Comparison of ENCODE assay signal across 2 cellular contexts in the genomic region with DNA sequence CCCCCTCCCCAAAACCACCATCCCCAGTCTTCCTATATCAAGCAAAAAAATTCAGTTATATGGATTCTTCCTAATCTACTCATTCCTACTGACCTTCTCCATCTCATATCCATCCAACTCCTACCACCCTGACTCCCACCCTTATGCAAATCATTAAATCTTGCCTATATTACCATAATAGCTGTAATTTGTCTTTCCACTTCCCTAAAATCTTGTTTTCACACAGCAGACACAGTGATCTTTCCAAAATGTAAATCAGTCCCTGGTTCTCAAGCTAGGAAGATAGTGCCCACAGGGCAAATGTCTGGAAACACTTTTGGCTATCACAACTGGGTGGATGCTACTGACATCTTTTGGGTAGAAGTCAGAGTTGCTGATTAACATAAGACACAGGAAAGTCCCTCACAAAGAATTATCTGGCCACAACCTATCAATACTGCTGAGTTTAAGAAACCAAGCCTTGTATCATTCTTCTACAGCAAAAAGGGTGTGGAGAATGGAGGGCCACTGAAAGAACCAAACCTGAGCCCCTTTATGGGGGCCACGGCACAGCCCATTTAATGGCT.
TF ChIP-seq lines count a peak whose summit lies in the region.

No MANE protein-coding gene starts in this region.

TF ChIP-seq in HCT116, 20 proteins besides CTCF, POLR2A, EP300 and RAD21 (continued from another document):
- TF ChIP-seq ZFX (IDR thresholded peaks at IDR 0.05) (no peak), SIN3A (IDR thresholded peaks at IDR 0.05; ENCODE audit: low read depth) (no peak), EZH2 (IDR thresholded peaks at IDR 0.05) (no peak)
- TF ChIP-seq, protein P1, sequence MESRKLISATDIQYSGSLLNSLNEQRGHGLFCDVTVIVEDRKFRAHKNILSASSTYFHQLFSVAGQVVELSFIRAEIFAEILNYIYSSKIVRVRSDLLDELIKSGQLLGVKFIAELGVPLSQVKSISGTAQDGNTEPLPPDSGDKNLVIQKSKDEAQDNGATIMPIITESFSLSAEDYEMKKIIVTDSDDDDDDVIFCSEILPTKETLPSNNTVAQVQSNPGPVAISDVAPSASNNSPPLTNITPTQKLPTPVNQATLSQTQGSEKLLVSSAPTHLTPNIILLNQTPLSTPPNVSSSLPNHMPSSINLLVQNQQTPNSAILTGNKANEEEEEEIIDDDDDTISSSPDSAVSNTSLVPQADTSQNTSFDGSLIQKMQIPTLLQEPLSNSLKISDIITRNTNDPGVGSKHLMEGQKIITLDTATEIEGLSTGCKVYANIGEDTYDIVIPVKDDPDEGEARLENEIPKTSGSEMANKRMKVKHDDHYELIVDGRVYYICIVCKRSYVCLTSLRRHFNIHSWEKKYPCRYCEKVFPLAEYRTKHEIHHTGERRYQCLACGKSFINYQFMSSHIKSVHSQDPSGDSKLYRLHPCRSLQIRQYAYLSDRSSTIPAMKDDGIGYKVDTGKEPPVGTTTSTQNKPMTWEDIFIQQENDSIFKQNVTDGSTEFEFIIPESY (IDR thresholded peaks at IDR 0.05; ENCODE audit: extremely low read depth, insufficient replicate concordance, low read length), result no peak

TF ChIP-seq in liver, 16 proteins besides CTCF, POLR2A, EP300 and RAD21 (continued from another document):
- no peak for TF ChIP-seq SP1 (IDR thresholded peaks at IDR 0.05)
- no peak for TF ChIP-seq GABPA (IDR thresholded peaks at IDR 0.05 in 1 of 2, conservative IDR thresholded peaks at IDR 0.05 in 1 of 2)
- TF ChIP-seq, protein P1 (IDR thresholded peaks at IDR 0.05), result no peak
- TF ChIP-seq HNF4G (IDR thresholded peaks at IDR 0.05), result no peak
- no peak for TF ChIP-seq EGR1 (IDR thresholded peaks at IDR 0.05; ENCODE audit: low read depth in 2 of 2)
- TF ChIP-seq NR2F2 (IDR thresholded peaks at IDR 0.05), result no peak
- TF ChIP-seq, protein P2, sequence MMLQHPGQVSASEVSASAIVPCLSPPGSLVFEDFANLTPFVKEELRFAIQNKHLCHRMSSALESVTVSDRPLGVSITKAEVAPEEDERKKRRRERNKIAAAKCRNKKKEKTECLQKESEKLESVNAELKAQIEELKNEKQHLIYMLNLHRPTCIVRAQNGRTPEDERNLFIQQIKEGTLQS (IDR thresholded peaks at IDR 0.05), result no peak
- no peak for TF ChIP-seq FOXA2 (IDR thresholded peaks at IDR 0.05)
- TF ChIP-seq HNF4A (conservative IDR thresholded peaks at IDR 0.05), result no peak
- no peak for TF ChIP-seq RXRA (IDR thresholded peaks at IDR 0.05)
- TF ChIP-seq, protein P3, sequence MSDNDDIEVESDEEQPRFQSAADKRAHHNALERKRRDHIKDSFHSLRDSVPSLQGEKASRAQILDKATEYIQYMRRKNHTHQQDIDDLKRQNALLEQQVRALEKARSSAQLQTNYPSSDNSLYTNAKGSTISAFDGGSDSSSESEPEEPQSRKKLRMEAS (IDR thresholded peaks at IDR 0.05), result no peak
- TF ChIP-seq, protein P4, sequence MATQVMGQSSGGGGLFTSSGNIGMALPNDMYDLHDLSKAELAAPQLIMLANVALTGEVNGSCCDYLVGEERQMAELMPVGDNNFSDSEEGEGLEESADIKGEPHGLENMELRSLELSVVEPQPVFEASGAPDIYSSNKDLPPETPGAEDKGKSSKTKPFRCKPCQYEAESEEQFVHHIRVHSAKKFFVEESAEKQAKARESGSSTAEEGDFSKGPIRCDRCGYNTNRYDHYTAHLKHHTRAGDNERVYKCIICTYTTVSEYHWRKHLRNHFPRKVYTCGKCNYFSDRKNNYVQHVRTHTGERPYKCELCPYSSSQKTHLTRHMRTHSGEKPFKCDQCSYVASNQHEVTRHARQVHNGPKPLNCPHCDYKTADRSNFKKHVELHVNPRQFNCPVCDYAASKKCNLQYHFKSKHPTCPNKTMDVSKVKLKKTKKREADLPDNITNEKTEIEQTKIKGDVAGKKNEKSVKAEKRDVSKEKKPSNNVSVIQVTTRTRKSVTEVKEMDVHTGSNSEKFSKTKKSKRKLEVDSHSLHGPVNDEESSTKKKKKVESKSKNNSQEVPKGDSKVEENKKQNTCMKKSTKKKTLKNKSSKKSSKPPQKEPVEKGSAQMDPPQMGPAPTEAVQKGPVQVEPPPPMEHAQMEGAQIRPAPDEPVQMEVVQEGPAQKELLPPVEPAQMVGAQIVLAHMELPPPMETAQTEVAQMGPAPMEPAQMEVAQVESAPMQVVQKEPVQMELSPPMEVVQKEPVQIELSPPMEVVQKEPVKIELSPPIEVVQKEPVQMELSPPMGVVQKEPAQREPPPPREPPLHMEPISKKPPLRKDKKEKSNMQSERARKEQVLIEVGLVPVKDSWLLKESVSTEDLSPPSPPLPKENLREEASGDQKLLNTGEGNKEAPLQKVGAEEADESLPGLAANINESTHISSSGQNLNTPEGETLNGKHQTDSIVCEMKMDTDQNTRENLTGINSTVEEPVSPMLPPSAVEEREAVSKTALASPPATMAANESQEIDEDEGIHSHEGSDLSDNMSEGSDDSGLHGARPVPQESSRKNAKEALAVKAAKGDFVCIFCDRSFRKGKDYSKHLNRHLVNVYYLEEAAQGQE (IDR thresholded peaks at IDR 0.05), result no peak
- no peak for TF ChIP-seq JUND (IDR thresholded peaks at IDR 0.05)
- TF ChIP-seq FOXA1 (IDR thresholded peaks at IDR 0.05), result no peak
